Comparison of ENCODE assay signal across 10 cellular contexts in the genomic region with DNA sequence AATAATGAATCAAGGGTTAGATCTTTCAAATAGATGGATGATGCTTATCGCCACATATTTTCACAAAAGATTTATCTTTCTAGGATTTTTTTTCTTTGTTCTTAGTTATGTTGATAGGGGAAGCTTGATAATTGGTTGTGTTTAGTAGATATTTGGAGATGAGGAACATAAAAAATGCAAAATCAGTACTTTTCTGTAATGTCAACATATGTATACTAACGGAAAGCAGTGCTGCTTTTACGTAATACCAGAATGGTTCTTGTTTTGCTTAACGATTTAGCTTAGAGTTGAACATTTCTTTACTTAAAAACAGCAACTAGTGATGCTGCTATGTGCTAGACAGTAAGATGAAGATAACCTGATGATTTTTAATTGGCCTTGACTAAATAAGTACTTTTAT. TPM values are rescaled to one million over a fixed set of nuclear protein-coding genes. Genes with fewer than 3 reads are reported as not detected.
DNase-seq lines count a peak whose midpoint lies in the region; ATAC-seq and TF ChIP-seq lines count a peak whose summit lies in the region.
"Had no signal": no experiment of that assay in that cellular context is flagged by ENCODE, and none has a peak within 500 bp of the region (broad histone marks: within the 10 kb centered on the region; RNA-seq: fewer than 3 reads in every experiment).

No MANE protein-coding gene starts in this region.

- CTCF ChIA-PET in activated CD8-positive, alpha-beta T cell treated with anti-CD3 and anti-CD28 coated beads, Interleukin-2, amount 10 ng/mL, durations not matched to agents 7 days and 5 days (lab: Charles Lee): interaction anchor here (0.6 to 1.0 kb wide), 2 partner anchors 11 to 109 kb away, joined by 3 read pairs; no protein-coding TSS in a partner anchor

- DNase-seq in cardiac muscle cell (ENCODE audit: low read depth in 1 of 2, low spot score in 1 of 2) (no peak), right atrium auricular region (ENCODE audit: low spot score) (no peak), immature natural killer cell (no peak), type B pancreatic cell (ENCODE audit: extremely low spot score, unreplicated experiment) (no peak), foreskin melanocyte (no peak), WERI-Rb-1 (no peak), NCI-H748 treated with DMSO at 0.1 percent for 48 hours (lab: John Stamatoyannopoulos, UW) (no peak)
- no peak for DNase-seq in activated CD8-positive, alpha-beta T cell treated with anti-CD3 and anti-CD28 coated beads, Interleukin-2, amount 10 ng/mL, durations not matched to agents 7 days and 5 days

- H3K36me3 ChIP-seq in cardiac muscle cell (peaks cover 27% of the 10 kb centered on the region), right atrium auricular region (peaks cover 4% of the 10 kb centered on the region), WERI-Rb-1 (peaks cover 65% of the 10 kb centered on the region)

- H3K4me3 ChIP-seq in cardiac muscle cell (peak overlapping the region; percentile 13), right atrium auricular region (no peak overlapping the region), WERI-Rb-1 (ENCODE audit: low read depth, low read length) (no peak overlapping the region)
- H3K4me3 ChIP-seq: lung had no signal

- POLR2A ChIA-PET in activated CD8-positive, alpha-beta T cell treated with anti-CD3 and anti-CD28 coated beads, Interleukin-2, amount 10 ng/mL, durations not matched to agents 7 days and 5 days (lab: Charles Lee): no interaction called here

- H3K27ac Mint-ChIP-seq in activated CD8-positive, alpha-beta T cell treated with anti-CD3 and anti-CD28 coated beads, Interleukin-2, amount 10 ng/mL, durations not matched to agents 7 days and 5 days: peak overlapping the region; percentile 48
- H3K27ac Mint-ChIP-seq in immature natural killer cell (peak overlapping the region in 5 of 6 donors; percentile 25 to 96 (median 54)), type B pancreatic cell (no peak overlapping the region)

- H3K27me3 Mint-ChIP-seq in activated CD8-positive, alpha-beta T cell treated with anti-CD3 and anti-CD28 coated beads, Interleukin-2, amount 10 ng/mL, durations not matched to agents 7 days and 5 days (ENCODE audit: low read depth): no peaks in the 10 kb centered on the region
- peaks cover 8 to 14% (median 8%) of the 10 kb centered on the region in 3 donors for H3K27me3 Mint-ChIP-seq in immature natural killer cell (ENCODE audit: low read depth in 3 of 3)
- no peaks in the 10 kb centered on the region for H3K27me3 Mint-ChIP-seq in type B pancreatic cell

- H3K4me1 Mint-ChIP-seq in activated CD8-positive, alpha-beta T cell treated with anti-CD3 and anti-CD28 coated beads, Interleukin-2, amount 10 ng/mL, durations not matched to agents 7 days and 5 days (ENCODE audit: low read depth): peaks cover 27% of the 10 kb centered on the region
- H3K4me1 Mint-ChIP-seq in immature natural killer cell (peaks cover 34 to 45% of the 10 kb centered on the region in 2 donors), type B pancreatic cell (ENCODE audit: unreplicated experiment) (peaks cover 11% of the 10 kb centered on the region)

- H3K27me3 ChIP-seq in cardiac muscle cell: no peaks in the 10 kb centered on the region
- H3K27me3 ChIP-seq in right atrium auricular region: no peaks in the 10 kb centered on the region
- H3K27me3 ChIP-seq in WERI-Rb-1 (ENCODE audit: insufficient read depth, low read depth, severe bottlenecking): no peaks in the 10 kb centered on the region
- H3K27me3 ChIP-seq: suprapubic skin had no signal

- peaks cover 23% of the 10 kb centered on the region for H3K4me1 ChIP-seq in cardiac muscle cell (ENCODE audit: low read depth)
- H3K4me1 ChIP-seq in right atrium auricular region: peaks cover 0 to 45% of the 10 kb centered on the region in 2 donors

- no peaks in the 10 kb centered on the region for H3K9me3 Mint-ChIP-seq in activated CD8-positive, alpha-beta T cell treated with anti-CD3 and anti-CD28 coated beads, Interleukin-2, amount 10 ng/mL, durations not matched to agents 7 days and 5 days (ENCODE audit: insufficient read depth)
- H3K9me3 Mint-ChIP-seq in immature natural killer cell: no peaks in the 10 kb centered on the region
- no peaks in the 10 kb centered on the region for H3K9me3 Mint-ChIP-seq in type B pancreatic cell

- no peak overlapping the region for H3K27ac ChIP-seq in cardiac muscle cell
- no peak overlapping the region for H3K27ac ChIP-seq in right atrium auricular region
- no peak overlapping the region for H3K27ac ChIP-seq in WERI-Rb-1
- H3K27ac ChIP-seq: suprapubic skin had no signal

- ATAC-seq in activated CD8-positive, alpha-beta T cell treated with anti-CD3 and anti-CD28 coated beads, Interleukin-2, amount 10 ng/mL, durations not matched to agents 7 days and 5 days: no peak

- TF ChIP-seq CTCF in cardiac muscle cell (IDR thresholded peaks at IDR 0.05; ENCODE audit: low read depth, low read length) (no peak), right atrium auricular region (IDR thresholded peaks at IDR 0.05) (no peak), type B pancreatic cell (conservative IDR thresholded peaks at IDR 0.05) (no peak), WERI-Rb-1 (IDR thresholded peaks at IDR 0.05; ENCODE audit: low read depth, low read length) (no peak)

- H3K9me3 ChIP-seq in cardiac muscle cell (ENCODE audit: low read depth) (no peaks in the 10 kb centered on the region), right atrium auricular region (no peaks in the 10 kb centered on the region), WERI-Rb-1 (ENCODE audit: severe bottlenecking) (no peaks in the 10 kb centered on the region)
- H3K9me3 ChIP-seq: suprapubic skin had no signal

- H3K36me3 Mint-ChIP-seq in activated CD8-positive, alpha-beta T cell treated with anti-CD3 and anti-CD28 coated beads, Interleukin-2, amount 10 ng/mL, durations not matched to agents 7 days and 5 days (ENCODE audit: low read depth): peaks cover 18% of the 10 kb centered on the region
- H3K36me3 Mint-ChIP-seq in immature natural killer cell: peaks cover 0 to 5% (median 0%) of the 10 kb centered on the region in 3 donors
- H3K36me3 Mint-ChIP-seq in type B pancreatic cell: peaks cover 11% of the 10 kb centered on the region

- H3K4me3 Mint-ChIP-seq in activated CD8-positive, alpha-beta T cell treated with anti-CD3 and anti-CD28 coated beads, Interleukin-2, amount 10 ng/mL, durations not matched to agents 7 days and 5 days: peak overlapping the region; percentile 12
- H3K4me3 Mint-ChIP-seq in immature natural killer cell (peak overlapping the region in 1 of 5 donors; percentile 7), type B pancreatic cell (peak overlapping the region; percentile 58)

RNA-seq across cellular contexts. Expression of a gene that starts 3.0 kb away (rescaled TPM):
- total RNA-seq in cardiac muscle cell: 53.9 and 82.1 TPM in 2 replicates
- 42.5 and 59.4 TPM in 2 replicates for polyA plus RNA-seq in cardiac muscle cell
- 10 to 100 TPM; 35.7 to 48.1 TPM for total RNA-seq in right atrium auricular region
- 10 to 100 TPM; 45.6 to 51.8 TPM for total RNA-seq in activated CD8-positive, alpha-beta T cell treated with anti-CD3 and anti-CD28 coated beads, Interleukin-2, amount 10 ng/mL, durations not matched to agents 7 days and 5 days
- polyA plus RNA-seq in immature natural killer cell: 10 to 100 TPM in 2 of 3 donors, 1 to 10 TPM in 1; 6.7 to 12.6 (median 11.2) TPM
- total RNA-seq in type B pancreatic cell (ENCODE audit: low replicate concordance): 93.0 and 108 TPM in 2 replicates
